In the genomic region with DNA sequence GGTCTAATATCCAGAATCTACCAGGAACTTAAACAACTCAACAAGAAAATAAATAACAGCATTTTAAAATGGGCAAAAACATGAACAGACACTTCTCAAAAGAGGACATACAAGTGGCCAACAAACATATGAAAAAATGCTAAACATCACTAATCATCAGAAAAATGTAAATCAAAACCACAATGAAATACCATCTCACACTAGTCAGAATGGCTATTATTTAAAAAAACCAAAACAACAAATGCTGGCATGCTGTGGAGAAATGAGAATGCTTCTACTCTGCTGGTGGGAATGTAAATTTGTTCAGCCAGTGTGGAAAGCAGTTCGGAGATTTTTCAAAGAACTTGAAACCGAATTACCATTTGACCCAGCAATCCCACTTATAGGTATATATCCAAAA, we compare ENCODE assay signal across 19 cellular contexts.
A peak's percentile ranks its signal among the peaks of the same experiment; 100 is the strongest.
DNase-seq lines count a peak whose midpoint lies in the region; ATAC-seq and TF ChIP-seq lines count a peak whose summit lies in the region.
"Had no signal": no experiment of that assay in that cellular context is flagged by ENCODE, and none has a peak within 500 bp of the region (broad histone marks: within the 10 kb centered on the region; RNA-seq: fewer than 3 reads in every experiment).

No MANE protein-coding gene starts in this region.

- peaks cover 68% of the 10 kb centered on the region for H3K36me3 Mint-ChIP-seq in HFFc6 (ENCODE audit: low read depth)

- no peak for TF ChIP-seq POLR2A in lower leg skin (IDR thresholded peaks at IDR 0.05)

- intact Hi-C loops in lower leg skin (cut with DNase I; ENCODE audit: low total_unique reads): no loop called here

- peak overlapping the region; percentile 45; the same call in 1 of the 2 replicates for H3K27ac Mint-ChIP-seq in HFFc6
- H3K27ac Mint-ChIP-seq: CD4-positive, alpha-beta memory T cell; IgD-negative memory B cell had no signal

- peak; percentile 30 for TF ChIP-seq CTCF in AG10803 (conservative IDR thresholded peaks at IDR 0.05; ENCODE audit: low read length)
- TF ChIP-seq CTCF in HFFc6 (IDR thresholded peaks at IDR 0.05): 0 out of 2 replicates have a peak, but pooled peaks have one; percentile 29
- no peak for TF ChIP-seq CTCF in lower leg skin (IDR thresholded peaks at IDR 0.05)

- no peak for ATAC-seq in HG02970 (IDR thresholded peaks at IDR 0.05; ENCODE audit: low FRiP score, unreplicated experiment)
- ATAC-seq in HG02571 (IDR thresholded peaks at IDR 0.05; ENCODE audit: unreplicated experiment): no peak

- DNase-seq in AG10803 (ENCODE audit: low read depth) (peak; percentile 61), HFFc6 (peak; percentile 59), amniotic epithelial cell (ENCODE audit: low read depth) (peak; percentile 36), fibroblast of gingiva (ENCODE audit: low read depth) (peak; percentile 30), lower leg skin (ENCODE audit: low spot score in 2 of 2) (no peak), NCI-H2171 (lab: John Stamatoyannopoulos, UW) (no peak)
- DNase-seq: CD4-positive, alpha-beta memory T cell; Karpas-422; NCI-H1092 treated with DMSO at 0.1 percent for 48 hours; NCI-H146; NCI-H2081; NCI-H446 treated with DMSO at 0.1 percent for 48 hours; NCI-H69; NK-92 treated with Interleukin-12 subunit alpha and Interleukin-12 subunit beta, amount 100 ng/mL, for 24 hours; Right ventricle myocardium superior had no signal

- H3K27me3 Mint-ChIP-seq in HFFc6 (ENCODE audit: insufficient read depth): no peaks in the 10 kb centered on the region; the same call in 1 of the 2 replicates
- H3K27me3 Mint-ChIP-seq: CD4-positive, alpha-beta memory T cell; IgD-negative memory B cell had no signal

- H3K9me3 Mint-ChIP-seq in HFFc6: peaks cover 44% of the 10 kb centered on the region

- 89 to 97% methylated on average over 2 of the region's 2 CpGs for WGBS in lower leg skin, 2 donors

- no peak overlapping the region for H3K4me3 Mint-ChIP-seq in HFFc6
- H3K4me3 Mint-ChIP-seq: CD4-positive, alpha-beta memory T cell; IgD-negative memory B cell had no signal

- H3K4me3 ChIP-seq in AG10803 (ENCODE audit: low read length) (no peak overlapping the region), lower leg skin (ENCODE audit: low read depth, poor library complexity, severe bottlenecking) (no peak overlapping the region)
- H3K4me3 ChIP-seq: SK-N-MC had no signal

- H3K4me1 Mint-ChIP-seq in HFFc6 (ENCODE audit: low read depth): peaks cover 20% of the 10 kb centered on the region
- H3K4me1 Mint-ChIP-seq: CD4-positive, alpha-beta memory T cell; IgD-negative memory B cell had no signal

Comparison
In these comparisons a context has a peak if more than half of its experiments do, and no peak if none do; other contexts are left out.
1. DNase-seq: peak in AG10803 (single experiment), HFFc6 (single experiment), amniotic epithelial cell (single experiment) and fibroblast of gingiva (single experiment); none in lower leg skin (0 of 2) and NCI-H2171 (single experiment).
2. CTCF ChIP-seq: peak in AG10803 (single experiment) and HFFc6 (single experiment); none in lower leg skin (0 of 3).